27 cellular contexts compared by ENCODE assay signal in genomic region chr14:104519721-104520120, GRCh38. TPM values are rescaled to one million over a fixed set of nuclear protein-coding genes. Genes with fewer than 3 reads are reported as not detected.
"Had no signal": no experiment of that assay in that cellular context is flagged by ENCODE, and none has a peak within 500 bp of the region (broad histone marks: within the 10 kb centered on the region; RNA-seq: fewer than 3 reads in every experiment).

No MANE protein-coding gene starts in this region.

- H3K4me3 ChIP-seq: ascending aorta, body of pancreas had no signal

- H3K9me3 Mint-ChIP-seq: activated naive CD8-positive, alpha-beta T cell treated with anti-CD3 and anti-CD28 coated beads, Interleukin-2, amount 50 U/mL, for 24 hours had no signal

- H3K4me1 Mint-ChIP-seq: activated B cell treated with CpG ODN at 0.5 μM for 24 hours; activated CD4-positive, alpha-beta T cell treated with anti-CD3 and anti-CD28 coated beads, Interleukin-2, amount 10 ng/mL, durations not matched to agents 24 days and 14 days; activated naive CD8-positive, alpha-beta T cell treated with anti-CD3 and anti-CD28 coated beads, Interleukin-2, amount 50 U/mL, for 24 hours; T-helper 17 cell had no signal

- H3K27ac ChIP-seq: ascending aorta, body of pancreas had no signal

- H3K27me3 ChIP-seq: ascending aorta, body of pancreas had no signal

- DNase-seq: activated B cell treated with CpG ODN at 0.5 μM for 24 hours; activated CD4-positive, alpha-beta T cell treated with anti-CD3 and anti-CD28 coated beads for 1 hour; activated CD4-positive, alpha-beta T cell treated with anti-CD3 and anti-CD28 coated beads, Interleukin-2, amount 10 ng/mL, durations not matched to agents 24 days and 14 days; activated CD4-positive, alpha-beta T cell treated with anti-CD3 and anti-CD28 coated beads, Interleukin-2, amount 50 U/mL, for 48 hours; activated effector memory CD4-positive, alpha-beta T cell treated with anti-CD3 and anti-CD28 coated beads, Interleukin-2, amount 50 U/mL, for 16 hours; activated naive CD4-positive, alpha-beta T cell treated with Interleukin-2 at 50 U/mL for 16 hours; activated naive CD8-positive, alpha-beta T cell treated with anti-CD3 and anti-CD28 coated beads, Interleukin-2, amount 50 U/mL, for 24 hours; activated T-cell treated with anti-CD3 and anti-CD28 coated beads, Interleukin-2, amount 50 U/mL, for 4 hours; amniotic stem cell; body of pancreas; MM.1S; NCI-H1105; NCI-H1436; NCI-H1694 treated with DMSO at 0.1 percent for 48 hours; NCI-H2029 treated with DMSO at 0.1 percent for 48 hours; NCI-H345; NCI-H510A; NCI-H526 treated with DMSO at 0.1 percent for 48 hours; NCI-H82; SIG-M5; T-helper 17 cell; T-helper 9 cell had no signal

- H3K36me3 ChIP-seq: ascending aorta had no signal

- H3K4me3 Mint-ChIP-seq: activated B cell treated with CpG ODN at 0.5 μM for 24 hours; activated CD4-positive, alpha-beta T cell treated with anti-CD3 and anti-CD28 coated beads, Interleukin-2, amount 10 ng/mL, durations not matched to agents 24 days and 14 days; activated naive CD8-positive, alpha-beta T cell treated with anti-CD3 and anti-CD28 coated beads, Interleukin-2, amount 50 U/mL, for 24 hours; activated T-cell treated with anti-CD3 and anti-CD28 coated beads, Interleukin-2, amount 50 U/mL, for 4 hours; T-helper 17 cell had no signal

- H3K27ac Mint-ChIP-seq: activated B cell treated with CpG ODN at 0.5 μM for 24 hours; activated CD4-positive, alpha-beta T cell treated with anti-CD3 and anti-CD28 coated beads, Interleukin-2, amount 10 ng/mL, durations not matched to agents 24 days and 14 days; activated naive CD4-positive, alpha-beta T cell treated with anti-CD3 and anti-CD28 coated beads, Interleukin-2, amount 50 U/mL, for 72 hours; activated naive CD8-positive, alpha-beta T cell treated with anti-CD3 and anti-CD28 coated beads, Interleukin-2, amount 50 U/mL, for 24 hours; T-helper 17 cell had no signal

- H3K27me3 Mint-ChIP-seq: activated CD4-positive, alpha-beta T cell treated with anti-CD3 and anti-CD28 coated beads, Interleukin-2, amount 10 ng/mL, durations not matched to agents 24 days and 14 days; activated naive CD8-positive, alpha-beta T cell treated with anti-CD3 and anti-CD28 coated beads, Interleukin-2, amount 50 U/mL, for 24 hours had no signal

- H3K4me1 ChIP-seq: ascending aorta, body of pancreas had no signal

RNA-seq across cellular contexts. Expression of gene C14orf180, which starts 59.8 kb away (rescaled TPM):
- total RNA-seq: activated B cell treated with CpG ODN at 0.5 μM for 24 hours; activated CD4-positive, alpha-beta T cell treated with anti-CD3 and anti-CD28 coated beads, Interleukin-2, amount 10 ng/mL, durations not matched to agents 24 days and 14 days; activated naive CD4-positive, alpha-beta T cell treated with anti-CD3 and anti-CD28 coated beads, Interleukin-2, amount 50 U/mL, for 72 hours; activated T-cell treated with anti-CD3 and anti-CD28 coated beads, Interleukin-2, amount 50 U/mL, for 4 hours; bronchial epithelial cell; OCI-LY7; RPMI7951; T-helper 17 cell had no signal
